37 cellular contexts compared by ENCODE assay signal in the genomic region with DNA sequence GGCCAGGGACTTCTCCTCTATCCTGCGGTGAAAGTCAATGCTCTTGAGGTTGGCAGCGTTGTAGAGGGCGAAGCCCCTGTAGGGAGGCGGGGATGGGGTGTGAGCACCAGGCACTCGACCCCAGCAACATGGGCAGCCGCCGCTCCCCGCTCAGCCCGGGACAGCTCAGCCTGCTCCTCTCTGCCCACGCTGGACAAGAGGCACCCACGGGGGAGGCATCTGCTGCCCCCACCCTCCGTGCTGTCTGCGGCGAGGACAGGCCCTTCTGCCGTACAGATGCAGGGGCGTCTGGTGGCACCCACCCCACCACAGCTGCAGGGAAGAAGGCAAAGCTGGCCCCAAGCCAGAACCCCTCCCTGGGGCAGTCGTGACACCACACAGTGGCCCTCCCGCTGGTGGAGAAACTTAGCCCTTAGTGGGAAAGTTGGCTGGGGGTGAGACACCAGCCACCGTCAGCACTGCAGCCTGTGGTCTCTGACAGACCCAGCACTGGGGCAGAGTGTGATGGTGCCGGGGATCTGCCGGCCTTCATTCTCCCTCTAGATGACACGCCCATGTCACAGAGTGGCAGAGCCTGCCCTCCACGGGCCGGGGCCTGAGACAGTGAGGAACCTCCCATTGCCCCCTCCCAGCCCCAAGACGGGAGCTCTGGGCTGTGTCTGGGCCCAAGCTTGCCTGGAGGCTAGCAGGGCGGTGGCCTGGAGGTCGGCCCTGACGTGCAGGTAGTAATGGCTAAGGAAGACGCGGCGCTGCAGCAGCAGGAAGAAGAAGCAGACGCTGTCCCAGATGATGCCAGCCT. TPM values are rescaled to one million over a fixed set of nuclear protein-coding genes. Genes with fewer than 3 reads are reported as not detected.
DNase-seq lines count a peak whose midpoint lies in the region; ATAC-seq, FAIRE-seq and TF ChIP-seq lines count a peak whose summit lies in the region.
"Had no signal": no experiment of that assay in that cellular context is flagged by ENCODE, and none has a peak within 500 bp of the region (broad histone marks: within the 10 kb centered on the region; RNA-seq: fewer than 3 reads in every experiment).

No MANE protein-coding gene starts in this region.

- H3K4me1 ChIP-seq in A549 (no peaks in the 10 kb centered on the region), K562 (replicated peaks in 1 of 2; ENCODE audit: control insufficient read depth in 2 of 2, insufficient read depth in 2 of 2, low read length in 2 of 2) (peaks cover 0 to 52% of the 10 kb centered on the region in 2 experiments; a peak in 2 of 5 replicates)
- H3K4me1 ChIP-seq: Caco-2, colonic mucosa, SJSA1, upper lobe of left lung had no signal

- H3K4me2 ChIP-seq in A549, result no peak overlapping the region
- H3K4me2 ChIP-seq in K562 (ENCODE audit: insufficient read depth, low read length), result no peak overlapping the region
- H3K4me2 ChIP-seq: KMS-11 had no signal

- CTCF ChIA-PET in A549 (lab: Yijun Ruan, JAX) (interaction anchor here (1.1 to 9.1 kb wide), 2 partner anchors 10 to 17 kb away, joined by 4 to 105 read pairs; no protein-coding TSS in a partner anchor), K562 (lab: Yijun Ruan, JAX; ENCODE audit: low intra/inter-chr PET ratio) (no interaction called here)

- in situ Hi-C loops in K562 (cut with MboI), result no loop called here

- FAIRE-seq in A549 (lab: Jason Lieb, UNC) (no peak), K562 (lab: Jason Lieb, UNC) (no peak)
- FAIRE-seq: astrocyte, GM12891, H1, HTR-8/SVneo had no signal

- no peak overlapping the region for H3K9ac ChIP-seq in K562 (ENCODE audit: insufficient read depth in 1 of 2, low read depth in 2 of 2, low read length in 2 of 2)
- H3K9ac ChIP-seq: KMS-11 had no signal

- TF ChIP-seq RAD21 in A549 (conservative IDR thresholded peaks at IDR 0.05 in 1 of 2, IDR thresholded peaks at IDR 0.05 in 1 of 2), result no peak
- TF ChIP-seq RAD21 in K562 (CRISPR knock-in tag; conservative IDR thresholded peaks at IDR 0.05 in 1 of 2, IDR thresholded peaks at IDR 0.05 in 1 of 2), result no peak

- no peaks in the 10 kb centered on the region; the same call in 1 of the 2 replicates for H4K20me1 ChIP-seq in K562 (replicated peaks; ENCODE audit: control insufficient read depth, insufficient read depth, low read length)

- H2AFZ ChIP-seq in K562 (ENCODE audit: low read depth, low read length), result no peak overlapping the region

- peaks cover 86% of the 10 kb centered on the region; the same call in 2 of the 3 replicates for H3K36me3 ChIP-seq in K562 (ENCODE audit: control insufficient read depth, insufficient read depth, low read length)

- H3K79me2 ChIP-seq in K562 (ENCODE audit: control insufficient read depth, insufficient read depth, low read length), result no peaks in the 10 kb centered on the region

- H3K4me3 ChIP-seq in A549 (no peak overlapping the region), K562 (no peak overlapping the region)
- H3K4me3 ChIP-seq: cardiac muscle cell, colonic mucosa, lung, mucosa of descending colon, SJSA1, skin epidermis, upper lobe of left lung had no signal

- H3K9me3 ChIP-seq in A549 (no peaks in the 10 kb centered on the region), K562 (replicated peaks; ENCODE audit: control insufficient read depth, insufficient read depth, low read depth, low read length) (no peaks in the 10 kb centered on the region)
- H3K9me3 ChIP-seq: Caco-2, colonic mucosa, mucosa of descending colon, SJSA1, upper lobe of left lung had no signal

- no TSS peak for BruUV-seq in K562 (replicated peaks; lab: Mats Ljungman, UMichigan)

- POLR2A ChIA-PET in A549 (lab: Yijun Ruan, JAX), result no interaction called here
- POLR2A ChIA-PET in K562 (lab: Yijun Ruan, JAX), result interaction anchor here (0.7 kb wide), 1 partner anchor 11 kb away, joined by 5 read pairs; no protein-coding TSS in a partner anchor

- TF ChIP-seq EP300 in A549 (IDR thresholded peaks at IDR 0.05) (no peak), K562 (IDR thresholded peaks at IDR 0.05; ENCODE audit: low read length) (no peak)

- intact Hi-C loops in K562 (cut with micrococcal nuclease), result no loop called here

- H3K9me1 ChIP-seq in K562 (ENCODE audit: control insufficient read depth, insufficient read depth, low read length), result no peaks in the 10 kb centered on the region

- TF ChIP-seq CTCF in A549 (IDR thresholded peaks at IDR 0.05) (no peak), K562 (IDR thresholded peaks at IDR 0.05 in 2 of 3, conservative IDR thresholded peaks at IDR 0.05 in 1 of 3; ENCODE audit: insufficient read depth in 2 of 3, low read depth in 1 of 3, low read length in 3 of 3) (no peak)

- ATAC-seq in A549 (peak; percentile 11 to 16; a peak in 4 of 6 replicates), K562 (no peak)
- ATAC-seq: mucosa of descending colon; stimulated activated memory B cell treated with anti-CD40 and anti-IgM and Interleukin-4, amounts not matched to agents 10 μg/mL and 1 μg/mL and 100 μg/mL, for 72 hours had no signal

- H3K27ac ChIP-seq in A549, result no peak overlapping the region
- no peak overlapping the region for H3K27ac ChIP-seq in K562 (ENCODE audit: extremely low read depth, low read depth, low read length)
- H3K27ac ChIP-seq: 22Rv1, cardiac muscle cell, colonic mucosa, KMS-11, SJSA1, skin epidermis, upper lobe of left lung had no signal

- WGBS in A549 (ENCODE audit: missing lambda C conversion rate), result 82% methylated on average over 17 of the region's 32 CpGs
- 91% methylated on average over 28 of the region's 32 CpGs for WGBS in K562 (ENCODE audit: insufficient coverage, low coverage, missing lambda C conversion rate)

- peak in 2 of 3 experiments; percentile 31 to 44 for DNase-seq in NCI-H1417 (lab: John Stamatoyannopoulos, UW)
- DNase-seq in NCI-H1417 treated with DMSO at 0.1 percent for 48 hours (lab: John Stamatoyannopoulos, UW), result no peak
- no peak for DNase-seq in A549 (ENCODE audit: low read depth in 1 of 2, low spot score in 1 of 2)
- no peak for DNase-seq in K562 (ENCODE audit: extremely low read depth in 1 of 4, low spot score in 3 of 4)
- DNase-seq in hippocampal formation (lab: John Stamatoyannopoulos, UW), result no peak
- no peak for DNase-seq in amygdala (lab: John Stamatoyannopoulos, UW)
- DNase-seq: activated B cell treated with CpG ODN at 0.5 μM for 24 hours; activated CD4-positive, alpha-beta T cell treated with anti-CD3 and anti-CD28 coated beads, Interleukin-2, amount 10 ng/mL, durations not matched to agents 7 days and 5 days; activated effector memory CD4-positive, alpha-beta T cell treated with anti-CD3 and anti-CD28 coated beads, Interleukin-2, amount 50 U/mL, for 16 hours; activated naive CD8-positive, alpha-beta T cell treated with anti-CD3 and anti-CD28 coated beads, Interleukin-2, amount 10 ng/mL, durations not matched to agents 7 days and 5 days; activated T-cell treated with anti-CD3 and anti-CD28 coated beads, Interleukin-2, amount 50 U/mL, for 24 hours; Caco-2; colonic mucosa; DMS53; effector CD4-positive, alpha-beta T cell; hypothalamus; MM.1S; mucosa of descending colon; NCI-H1105 treated with DMSO at 0.1 percent for 48 hours; NCI-H2029 treated with DMSO at 0.1 percent for 48 hours; NCI-H226; NCI-H748 treated with DMSO at 0.1 percent for 48 hours; T-cell had no signal

- TF ChIP-seq POLR2A in A549 (IDR thresholded peaks at IDR 0.05; ENCODE audit: low read length) (no peak), K562 (conservative IDR thresholded peaks at IDR 0.05) (no peak; the same call in 1 of the 2 replicates)

- H3K27me3 ChIP-seq in K562 (ENCODE audit: control insufficient read depth in 2 of 2, insufficient read depth in 2 of 2, low read length in 2 of 2), result no peaks in the 10 kb centered on the region
- H3K27me3 ChIP-seq: cardiac muscle cell, colonic mucosa, SJSA1, upper lobe of left lung had no signal

RNA-seq across cellular contexts. Expression of gene CTU2, which starts 19.5 kb away (rescaled TPM):
- polyA plus RNA-seq in A549 (2011; rRNA removed) (12.9 and 16.4 TPM in 2 replicates), A549 (2017; fragmentation: RNase III; extraction: RNeasy Plus Mini Kit Qiagen cat#74134 plus additional on column Dnase treatment) (20.9 to 22.3 TPM (median 21.8 TPM) in 3 replicates), K562 (2011; rRNA removed) (23.2 and 30.1 TPM in 2 replicates), K562 (2014; fragmentation: Illumina TruSeq; extraction: Trizol) (17.7 and 46.9 TPM in 2 replicates), K562 (2014; fragmentation: Nextera tagmentation; extraction: Ambion mirVana) (1 to 10 TPM; 1.3 to 3.0 TPM), K562 (2014; rRNA removed) (63.4 and 76.6 TPM in 2 replicates)
- 30.3 and 39.9 TPM in 2 replicates for polyA plus RNA-seq in A549 (2012; cell fraction: cytosol; rRNA removed)
- 80.2 and 91.9 TPM in 2 replicates for polyA plus RNA-seq in A549 (2012; cell fraction: nucleus; rRNA removed)
- polyA minus RNA-seq in A549 (2011; rRNA and poly(A)+ RNA removed), result 16.8 and 21.7 TPM in 2 replicates
- 45.3 and 159 TPM in 2 replicates for total RNA-seq in K562 (2011; cell fraction: chromatin; rRNA removed; ENCODE audit: low replicate concordance)
- total RNA-seq in K562 (2011; cell fraction: nucleolus; rRNA removed), result 114 and 148 TPM in 2 replicates
- 48.7 and 66.7 TPM in 2 replicates for total RNA-seq in K562 (2011; cell fraction: nucleoplasm; rRNA removed)
- total RNA-seq in K562 (2014; rRNA removed) (55.4 and 68.9 TPM in 2 replicates), K562 (2014; rRNA removed; fragmentation: Illumina TruSeq; extraction: Trizol) (7.2 and 11.9 TPM in 2 replicates), K562 (2015; rRNA removed; fragmentation: Illumina TruSeq; extraction: Trizol) (41.1 and 49.2 TPM in 2 replicates), K562 (2021) (105 and 106 TPM in 2 replicates)
- polyA plus RNA-seq in K562 (2011; cell fraction: cytosol; rRNA removed), result 40.2 and 96.8 TPM in 2 replicates
- 102 and 136 TPM in 2 replicates for polyA plus RNA-seq in K562 (2011; cell fraction: nucleus; rRNA removed)
- polyA plus RNA-seq in K562 (2012), result 34.1 and 51.7 TPM in 2 replicates
- 9.4 and 14.4 TPM in 2 replicates for polyA minus RNA-seq in K562 (2011; rRNA and poly(A)+ RNA removed)
- polyA minus RNA-seq in K562 (2011; cell fraction: cytosol; rRNA and poly(A)+ RNA removed), result 48.0 and 51.1 TPM in 2 replicates
- 40.7 and 44.1 TPM in 2 replicates for polyA minus RNA-seq in K562 (2011; cell fraction: nucleus; rRNA and poly(A)+ RNA removed)

RNA-seq across cellular contexts. Expression of gene RNF166, which starts 19.6 kb away (rescaled TPM):
- polyA plus RNA-seq in A549 (2011; rRNA removed), result 7.9 and 9.4 TPM in 2 replicates
- polyA plus RNA-seq in A549 (2012; cell fraction: cytosol; rRNA removed), result 21.5 and 29.0 TPM in 2 replicates
- polyA plus RNA-seq in A549 (2012; cell fraction: nucleus; rRNA removed), result 51.0 and 68.4 TPM in 2 replicates
- polyA plus RNA-seq in A549 (2017; fragmentation: RNase III; extraction: RNeasy Plus Mini Kit Qiagen cat#74134 plus additional on column Dnase treatment), result 10.4 to 11.6 TPM (median 11.6 TPM) in 3 replicates
- polyA minus RNA-seq in A549 (2011; rRNA and poly(A)+ RNA removed), result 9.8 and 16.2 TPM in 2 replicates
- 58.8 and 182 TPM in 2 replicates for total RNA-seq in K562 (2011; cell fraction: chromatin; rRNA removed; ENCODE audit: low replicate concordance)
- 89.5 and 92.7 TPM in 2 replicates for total RNA-seq in K562 (2011; cell fraction: nucleolus; rRNA removed)
- 60.1 and 64.4 TPM in 2 replicates for total RNA-seq in K562 (2011; cell fraction: nucleoplasm; rRNA removed)
- 46.9 and 61.6 TPM in 2 replicates for total RNA-seq in K562 (2014; rRNA removed)
- 6.1 and 7.3 TPM in 2 replicates for total RNA-seq in K562 (2014; rRNA removed; fragmentation: Illumina TruSeq; extraction: Trizol)
- 19.5 and 22.3 TPM in 2 replicates for total RNA-seq in K562 (2015; rRNA removed; fragmentation: Illumina TruSeq; extraction: Trizol)
- 60.3 and 61.2 TPM in 2 replicates for total RNA-seq in K562 (2021)
- polyA plus RNA-seq in K562 (2011; rRNA removed), result 26.5 and 37.4 TPM in 2 replicates
- polyA plus RNA-seq in K562 (2011; cell fraction: cytosol; rRNA removed), result 37.8 and 90.9 TPM in 2 replicates
- polyA plus RNA-seq in K562 (2011; cell fraction: nucleus; rRNA removed), result 118 and 185 TPM in 2 replicates
- 23.8 and 39.8 TPM in 2 replicates for polyA plus RNA-seq in K562 (2012)
- polyA plus RNA-seq in K562 (2014; fragmentation: Illumina TruSeq; extraction: Trizol), result 12.7 and 27.9 TPM in 2 replicates
- polyA plus RNA-seq in K562 (2014; fragmentation: Nextera tagmentation; extraction: Ambion mirVana), result under 1 TPM; 0.56 to 0.96 TPM
- polyA plus RNA-seq in K562 (2014; rRNA removed), result 59.4 and 65.6 TPM in 2 replicates
- 7.0 and 12.0 TPM in 2 replicates for polyA minus RNA-seq in K562 (2011; rRNA and poly(A)+ RNA removed)
- polyA minus RNA-seq in K562 (2011; cell fraction: cytosol; rRNA and poly(A)+ RNA removed), result 41.2 and 44.5 TPM in 2 replicates
- 33.4 and 39.2 TPM in 2 replicates for polyA minus RNA-seq in K562 (2011; cell fraction: nucleus; rRNA and poly(A)+ RNA removed)

RNA-seq across cellular contexts. Expression of gene SNAI3, which starts 39.5 kb away (rescaled TPM):
- polyA plus RNA-seq in A549 (2011; rRNA removed), result not detected in 2 replicates
- 0.05 TPM in 1 of 2 replicates, not detected in the other for polyA plus RNA-seq in A549 (2012; cell fraction: cytosol; rRNA removed)
- polyA plus RNA-seq in A549 (2012; cell fraction: nucleus; rRNA removed), result 0.07 TPM in 1 of 2 replicates, not detected in the other
- polyA plus RNA-seq in A549 (2017; fragmentation: RNase III; extraction: RNeasy Plus Mini Kit Qiagen cat#74134 plus additional on column Dnase treatment), result 0.05 to 0.08 TPM in 2 of 3 replicates, not detected in the other
- polyA minus RNA-seq in A549 (2011; rRNA and poly(A)+ RNA removed), result not detected in 2 replicates
- 0.79 and 2.9 TPM in 2 replicates for total RNA-seq in K562 (2011; cell fraction: chromatin; rRNA removed; ENCODE audit: low replicate concordance)
- 3.2 and 3.7 TPM in 2 replicates for total RNA-seq in K562 (2011; cell fraction: nucleolus; rRNA removed)
- total RNA-seq in K562 (2011; cell fraction: nucleoplasm; rRNA removed), result 0.95 and 1.1 TPM in 2 replicates
- total RNA-seq in K562 (2014; rRNA removed), result 2.7 and 4.1 TPM in 2 replicates
- 0.15 and 0.19 TPM in 2 replicates for total RNA-seq in K562 (2014; rRNA removed; fragmentation: Illumina TruSeq; extraction: Trizol)
- total RNA-seq in K562 (2015; rRNA removed; fragmentation: Illumina TruSeq; extraction: Trizol), result 0.72 and 0.87 TPM in 2 replicates
- total RNA-seq in K562 (2021), result 2.5 and 3.1 TPM in 2 replicates
- polyA plus RNA-seq in K562 (2011; rRNA removed), result 0.88 and 3.0 TPM in 2 replicates
- 3.2 and 5.5 TPM in 2 replicates for polyA plus RNA-seq in K562 (2011; cell fraction: cytosol; rRNA removed)
- polyA plus RNA-seq in K562 (2011; cell fraction: nucleus; rRNA removed), result 2.9 and 3.8 TPM in 2 replicates
- 0.95 and 1.2 TPM in 2 replicates for polyA plus RNA-seq in K562 (2012)
- polyA plus RNA-seq in K562 (2014; fragmentation: Illumina TruSeq; extraction: Trizol), result 0.70 and 1.9 TPM in 2 replicates
- under 1 TPM in 1 of 2 experiments, not detected in 1; 0.04 TPM for polyA plus RNA-seq in K562 (2014; fragmentation: Nextera tagmentation; extraction: Ambion mirVana)
- 1.5 and 2.1 TPM in 2 replicates for polyA plus RNA-seq in K562 (2014; rRNA removed)
- 0.42 and 0.87 TPM in 2 replicates for polyA minus RNA-seq in K562 (2011; rRNA and poly(A)+ RNA removed)
- 1.9 and 3.5 TPM in 2 replicates for polyA minus RNA-seq in K562 (2011; cell fraction: cytosol; rRNA and poly(A)+ RNA removed)
- polyA minus RNA-seq in K562 (2011; cell fraction: nucleus; rRNA and poly(A)+ RNA removed), result 1.5 and 2.3 TPM in 2 replicates
- total RNA-seq: osteocyte, RPMI7951 had no signal

RNA-seq across cellular contexts. Expression of gene PIEZO1, which starts 59.2 kb away (rescaled TPM):
- 26.1 and 35.9 TPM in 2 replicates for polyA plus RNA-seq in A549 (2011; rRNA removed)
- polyA plus RNA-seq in A549 (2012; cell fraction: cytosol; rRNA removed), result 141 and 172 TPM in 2 replicates
- polyA plus RNA-seq in A549 (2012; cell fraction: nucleus; rRNA removed), result 630 and 946 TPM in 2 replicates
- polyA plus RNA-seq in A549 (2017; fragmentation: RNase III; extraction: RNeasy Plus Mini Kit Qiagen cat#74134 plus additional on column Dnase treatment), result 78.3 to 84.7 TPM (median 79.1 TPM) in 3 replicates
- 43.0 and 54.8 TPM in 2 replicates for polyA minus RNA-seq in A549 (2011; rRNA and poly(A)+ RNA removed)
- 759 and 2,233 TPM in 2 replicates for total RNA-seq in K562 (2011; cell fraction: chromatin; rRNA removed; ENCODE audit: low replicate concordance)
- total RNA-seq in K562 (2011; cell fraction: nucleolus; rRNA removed), result 1,565 and 1,591 TPM in 2 replicates
- total RNA-seq in K562 (2011; cell fraction: nucleoplasm; rRNA removed), result 1,027 and 1,219 TPM in 2 replicates
- 213 and 305 TPM in 2 replicates for total RNA-seq in K562 (2014; rRNA removed)
- total RNA-seq in K562 (2014; rRNA removed; fragmentation: Illumina TruSeq; extraction: Trizol), result 44.5 and 45.2 TPM in 2 replicates
- 97.9 and 113 TPM in 2 replicates for total RNA-seq in K562 (2015; rRNA removed; fragmentation: Illumina TruSeq; extraction: Trizol)
- total RNA-seq in K562 (2021), result 354 and 432 TPM in 2 replicates
- polyA plus RNA-seq in K562 (2011; rRNA removed), result 131 and 170 TPM in 2 replicates
- 143 and 281 TPM in 2 replicates for polyA plus RNA-seq in K562 (2011; cell fraction: cytosol; rRNA removed)
- polyA plus RNA-seq in K562 (2011; cell fraction: nucleus; rRNA removed), result 1,334 and 2,777 TPM in 2 replicates
- polyA plus RNA-seq in K562 (2012), result 266 and 440 TPM in 2 replicates
- 146 and 201 TPM in 2 replicates for polyA plus RNA-seq in K562 (2014; fragmentation: Illumina TruSeq; extraction: Trizol)
- polyA plus RNA-seq in K562 (2014; fragmentation: Nextera tagmentation; extraction: Ambion mirVana), result 1 to 10 TPM; 3.6 to 9.6 TPM
- 319 and 383 TPM in 2 replicates for polyA plus RNA-seq in K562 (2014; rRNA removed)
- 56.6 and 97.2 TPM in 2 replicates for polyA minus RNA-seq in K562 (2011; rRNA and poly(A)+ RNA removed)
- 155 and 200 TPM in 2 replicates for polyA minus RNA-seq in K562 (2011; cell fraction: cytosol; rRNA and poly(A)+ RNA removed)
- polyA minus RNA-seq in K562 (2011; cell fraction: nucleus; rRNA and poly(A)+ RNA removed), result 321 and 450 TPM in 2 replicates

Comparison
In these comparisons a context has a peak if more than half of its experiments do, and no peak if none do; other contexts are left out.
1. DNase-seq: peak in NCI-H1417 (2 of 3); none in NCI-H1417 treated with DMSO at 0.1 percent for 48 hours (single experiment), A549 (0 of 2), K562 (0 of 4), hippocampal formation (0 of 2) and amygdala (0 of 56).